1 cellular context compared by ENCODE assay signal in genomic region chr22:41531422-41531727, GRCh38.
TF ChIP-seq lines count a peak whose summit lies in the region.

No MANE protein-coding gene starts in this region.

TF ChIP-seq in HepG2, 621 proteins besides CTCF, POLR2A, EP300 and RAD21:
- TF ChIP-seq GZF1 (CRISPR knock-in tag; IDR thresholded peaks at IDR 0.05): no peak
- TF ChIP-seq ZC3H13 (CRISPR knock-in tag; IDR thresholded peaks at IDR 0.05): peak; percentile 69; the same call in 1 of the 2 replicates
- TF ChIP-seq ZNF737 (CRISPR knock-in tag; IDR thresholded peaks at IDR 0.05; ENCODE audit: borderline replicate concordance): no peak
- TF ChIP-seq AGO2 (optimal IDR thresholded peaks at IDR 0.05; ENCODE audit: low read depth, low read length): peak; percentile 33
- TF ChIP-seq EED (CRISPR knock-in tag; IDR thresholded peaks at IDR 0.05): no peak
- TF ChIP-seq ZEB1 (IDR thresholded peaks at IDR 0.05; ENCODE audit: insufficient replicate concordance, low read depth): no peak
- TF ChIP-seq MTF2 (CRISPR knock-in tag; IDR thresholded peaks at IDR 0.05; ENCODE audit: borderline replicate concordance): no peak
